ENCODE assay signal across 8 cellular contexts in the genomic region with DNA sequence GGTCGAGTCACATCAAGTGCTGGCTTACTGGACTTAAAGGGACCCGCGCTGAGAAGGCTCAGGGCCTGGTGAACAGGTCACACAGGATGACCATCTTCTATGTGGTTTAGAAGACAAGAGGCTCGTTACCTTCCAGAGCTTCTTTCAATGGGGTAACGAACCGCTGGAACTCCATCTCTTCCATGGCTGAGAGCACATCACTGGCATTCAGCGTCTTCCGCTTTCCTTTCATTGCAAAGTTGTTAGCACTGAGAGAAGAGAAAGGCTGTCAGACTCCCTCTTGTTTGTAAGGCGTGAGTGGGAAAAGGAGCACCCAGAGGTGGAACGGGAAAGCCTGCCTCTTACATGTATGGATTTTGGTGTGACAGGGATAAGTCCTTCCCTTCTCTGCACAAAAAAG. TPM values are rescaled to one million over a fixed set of nuclear protein-coding genes. Genes with fewer than 3 reads are reported as not detected.
DNase-seq lines count a peak whose midpoint lies in the region; ATAC-seq, FAIRE-seq and TF ChIP-seq lines count a peak whose summit lies in the region.

No MANE protein-coding gene starts in this region.

- POLR2A ChIA-PET in K562 (lab: Yijun Ruan, JAX): interaction anchor here (0.6 to 3.4 kb wide), 14 partner anchors 9 to 246 kb away, joined by 3 to 43 read pairs (median 4); partner anchors contain the start of genes ALAD and WDR31

- H3K4me1 ChIP-seq in heart right ventricle (peaks cover 2 to 39% (median 25%) of the 10 kb centered on the region in 9 donors), K562 (replicated peaks in 1 of 2; ENCODE audit: control insufficient read depth in 2 of 2, insufficient read depth in 2 of 2, low read length in 2 of 2) (peaks cover 12 to 22% of the 10 kb centered on the region in 2 experiments; a peak in 4 of 5 replicates), vagina (peaks cover 16% of the 10 kb centered on the region)

- H3K27ac Mint-ChIP-seq in memory B cell: peak overlapping the region; percentile 97

- H3K9ac ChIP-seq in K562 (ENCODE audit: insufficient read depth in 1 of 2, low read depth in 2 of 2, low read length in 2 of 2): peak overlapping the region; percentile 99 to 100

- H3K4me1 Mint-ChIP-seq in memory B cell: peaks cover 16% of the 10 kb centered on the region

- H3K27ac ChIP-seq in heart right ventricle: peak overlapping the region in 8 of 10 donors; percentile 88 to 98 (median 96)
- H3K27ac ChIP-seq in K562 (ENCODE audit: extremely low read depth, low read depth, low read length): peak overlapping the region; percentile 87
- peak overlapping the region; percentile 97 for H3K27ac ChIP-seq in vagina

- no peaks in the 10 kb centered on the region for H3K9me3 ChIP-seq in heart right ventricle
- no peaks in the 10 kb centered on the region for H3K9me3 ChIP-seq in K562 (replicated peaks; ENCODE audit: control insufficient read depth, insufficient read depth, low read depth, low read length)
- no peaks in the 10 kb centered on the region for H3K9me3 ChIP-seq in vagina

- no peaks in the 10 kb centered on the region for H3K9me1 ChIP-seq in K562 (ENCODE audit: control insufficient read depth, insufficient read depth, low read length)

- H3K79me2 ChIP-seq in K562 (ENCODE audit: control insufficient read depth, insufficient read depth, low read length): peaks cover 24% of the 10 kb centered on the region

- TF ChIP-seq EP300 in K562 (IDR thresholded peaks at IDR 0.05; ENCODE audit: low read length): no peak

- DNase-seq in heart right ventricle (no peak), cardiac septum (ENCODE audit: low spot score) (no peak), K562 (ENCODE audit: extremely low read depth in 1 of 4, low spot score in 3 of 4) (peak in 1 of 4 experiments; percentile 18), memory B cell (ENCODE audit: low spot score in 2 of 2) (no peak), vagina (ENCODE audit: extremely low spot score in 2 of 2) (no peak), NCI-H1436 (lab: John Stamatoyannopoulos, UW) (no peak), 8988T (no peak)

- H3K27me3 ChIP-seq in heart right ventricle (no peaks in the 10 kb centered on the region), K562 (ENCODE audit: control insufficient read depth in 2 of 2, insufficient read depth in 2 of 2, low read length in 2 of 2) (no peaks in the 10 kb centered on the region), vagina (no peaks in the 10 kb centered on the region)

- H4K20me1 ChIP-seq in K562 (replicated peaks; ENCODE audit: control insufficient read depth, insufficient read depth, low read length): no peaks in the 10 kb centered on the region

- H3K36me3 Mint-ChIP-seq in memory B cell: peaks cover 12% of the 10 kb centered on the region

- TF ChIP-seq RAD21 in K562 (CRISPR knock-in tag; conservative IDR thresholded peaks at IDR 0.05 in 1 of 2, IDR thresholded peaks at IDR 0.05 in 1 of 2): no peak

- intact Hi-C loops in heart right ventricle (cut with DNase I) (loop anchor here in 7 of 10 donors (1.0 to 10.0 kb wide), 5 partner anchors 100 to 248 kb away; partner anchors contain the start of genes CDC26 (in 7 of the 7), PRPF4 (in 7 of the 7) and RNF183 (in 1 of the 7)), cardiac septum (cut with DNase I) (no loop called here), K562 (cut with micrococcal nuclease) (loop anchor here (10.0 kb wide), 1 partner anchor 135 kb away; the partner anchor contains the start of genes CDC26 and PRPF4), vagina (cut with DNase I) (no loop called here)

- H3K9me3 Mint-ChIP-seq in memory B cell: no peaks in the 10 kb centered on the region

- no peaks in the 10 kb centered on the region for H3K27me3 Mint-ChIP-seq in memory B cell

- H3K4me3 ChIP-seq in heart right ventricle (peak overlapping the region; percentile 71 to 94 (median 80)), K562 (peak overlapping the region; percentile 88), vagina (peak overlapping the region; percentile 66 to 85)

- H2AFZ ChIP-seq in K562 (ENCODE audit: low read depth, low read length): peak overlapping the region; percentile 92

- WGBS in heart right ventricle, 2 donors: 41 to 43% methylated on average over 10 of the region's 10 CpGs
- 6% methylated on average over 10 of the region's 10 CpGs for WGBS in K562 (ENCODE audit: insufficient coverage, low coverage, missing lambda C conversion rate)

- FAIRE-seq in K562 (lab: Jason Lieb, UNC): peak; percentile 32

- CTCF ChIA-PET in K562 (lab: Yijun Ruan, JAX; ENCODE audit: low intra/inter-chr PET ratio): no interaction called here

- TF ChIP-seq CTCF in heart right ventricle (IDR thresholded peaks at IDR 0.05): no peak
- no peak for TF ChIP-seq CTCF in K562 (IDR thresholded peaks at IDR 0.05 in 2 of 3, conservative IDR thresholded peaks at IDR 0.05 in 1 of 3; ENCODE audit: insufficient read depth in 2 of 3, low read depth in 1 of 3, low read length in 3 of 3)
- no peak for TF ChIP-seq CTCF in vagina (IDR thresholded peaks at IDR 0.05)

- H3K4me2 ChIP-seq in K562 (ENCODE audit: insufficient read depth, low read length): peak overlapping the region; percentile 98

- ATAC-seq in heart right ventricle (no peak), K562 (no peak), memory B cell (ENCODE audit: low read depth) (no peak), HG02840 (IDR thresholded peaks at IDR 0.05; ENCODE audit: low FRiP score, unreplicated experiment) (no peak)

- TF ChIP-seq POLR2A in K562 (conservative IDR thresholded peaks at IDR 0.05) (no peak), vagina (IDR thresholded peaks at IDR 0.05) (no peak)

- H3K36me3 ChIP-seq in heart right ventricle (peaks cover 0 to 24% (median 7%) of the 10 kb centered on the region in 9 donors), K562 (ENCODE audit: control insufficient read depth, insufficient read depth, low read length) (peaks cover 29% of the 10 kb centered on the region), vagina (peaks cover 0 to 5% of the 10 kb centered on the region in 2 donors)

- H3K4me3 Mint-ChIP-seq in memory B cell: peak overlapping the region; percentile 96

- BruUV-seq in K562 (replicated peaks; lab: Mats Ljungman, UMichigan): TSS peak; percentile 60

- in situ Hi-C loops in K562 (cut with MboI): loop anchor here (5.0 kb wide), 1 partner anchor 107 kb away; the partner anchor contains the start of gene RNF183

RNA-seq across cellular contexts. Expression of gene POLE3, which starts 1.0 kb away (rescaled TPM):
- total RNA-seq in heart right ventricle (10 to 100 TPM; 19.0 to 26.9 (median 23.1) TPM), cardiac septum (16.9 TPM), K562 (2014; rRNA removed) (96.6 and 116 TPM in 2 replicates), K562 (2014; rRNA removed; fragmentation: Illumina TruSeq; extraction: Trizol) (124 and 137 TPM in 2 replicates), K562 (2015; rRNA removed; fragmentation: Illumina TruSeq; extraction: Trizol) (148 and 155 TPM in 2 replicates), K562 (2021) (91.5 and 95.7 TPM in 2 replicates), vagina (17.4 TPM)
- polyA plus RNA-seq in heart right ventricle (10 to 100 TPM; 14.2 to 45.0 TPM), K562 (2011; rRNA removed) (116 and 163 TPM in 2 replicates), K562 (2014; fragmentation: Illumina TruSeq; extraction: Trizol) (159 and 179 TPM in 2 replicates), K562 (2014; fragmentation: Nextera tagmentation; extraction: Ambion mirVana) (100 to 1,000 TPM in 1 of 2 experiments, 10 to 100 TPM in 1; 52.6 to 110 TPM), K562 (2014; rRNA removed) (102 and 115 TPM in 2 replicates)
- total RNA-seq in K562 (2011; cell fraction: chromatin; rRNA removed; ENCODE audit: low replicate concordance): 30.9 and 38.3 TPM in 2 replicates
- total RNA-seq in K562 (2011; cell fraction: nucleolus; rRNA removed): 28.6 and 39.2 TPM in 2 replicates
- total RNA-seq in K562 (2011; cell fraction: nucleoplasm; rRNA removed): 44.4 and 64.5 TPM in 2 replicates
- 85.5 and 134 TPM in 2 replicates for polyA plus RNA-seq in K562 (2011; cell fraction: cytosol; rRNA removed)
- 69.3 and 73.0 TPM in 2 replicates for polyA plus RNA-seq in K562 (2011; cell fraction: nucleus; rRNA removed)
- 75.7 and 93.0 TPM in 2 replicates for polyA plus RNA-seq in K562 (2012)
- polyA minus RNA-seq in K562 (2011; rRNA and poly(A)+ RNA removed): 78.4 and 89.9 TPM in 2 replicates
- 24.5 and 35.2 TPM in 2 replicates for polyA minus RNA-seq in K562 (2011; cell fraction: cytosol; rRNA and poly(A)+ RNA removed)
- 11.8 and 21.7 TPM in 2 replicates for polyA minus RNA-seq in K562 (2011; cell fraction: nucleus; rRNA and poly(A)+ RNA removed)

RNA-seq across cellular contexts. Expression of gene C9orf43, which starts 1.1 kb away (rescaled TPM):
- total RNA-seq in heart right ventricle (1 to 10 TPM in 1 of 10 donors, under 1 TPM in 7, not detected in 2; 0.17 to 1.1 (median 0.31) TPM), cardiac septum (0.16 TPM), K562 (2014; rRNA removed) (0.27 and 0.49 TPM in 2 replicates), K562 (2014; rRNA removed; fragmentation: Illumina TruSeq; extraction: Trizol) (0.29 and 0.33 TPM in 2 replicates), K562 (2015; rRNA removed; fragmentation: Illumina TruSeq; extraction: Trizol) (0.38 and 0.58 TPM in 2 replicates), K562 (2021) (0.27 and 0.63 TPM in 2 replicates), vagina (not detected)
- polyA plus RNA-seq in heart right ventricle (under 1 TPM; 0.06 to 0.29 TPM), K562 (2011; rRNA removed) (0.19 and 0.33 TPM in 2 replicates), K562 (2014; fragmentation: Illumina TruSeq; extraction: Trizol) (0.28 and 0.48 TPM in 2 replicates), K562 (2014; fragmentation: Nextera tagmentation; extraction: Ambion mirVana) (under 1 TPM; 0.21 to 0.31 TPM), K562 (2014; rRNA removed) (0.45 and 1.1 TPM in 2 replicates)
- total RNA-seq in K562 (2011; cell fraction: chromatin; rRNA removed; ENCODE audit: low replicate concordance): 0.81 and 1.0 TPM in 2 replicates
- 0.66 and 0.83 TPM in 2 replicates for total RNA-seq in K562 (2011; cell fraction: nucleolus; rRNA removed)
- 1.4 and 3.1 TPM in 2 replicates for total RNA-seq in K562 (2011; cell fraction: nucleoplasm; rRNA removed)
- 0.12 and 0.27 TPM in 2 replicates for polyA plus RNA-seq in K562 (2011; cell fraction: cytosol; rRNA removed)
- polyA plus RNA-seq in K562 (2011; cell fraction: nucleus; rRNA removed): 0.18 and 0.32 TPM in 2 replicates
- polyA plus RNA-seq in K562 (2012): 0.18 and 0.44 TPM in 2 replicates
- 0.72 and 0.74 TPM in 2 replicates for polyA minus RNA-seq in K562 (2011; rRNA and poly(A)+ RNA removed)
- polyA minus RNA-seq in K562 (2011; cell fraction: cytosol; rRNA and poly(A)+ RNA removed): not detected in 2 replicates
- polyA minus RNA-seq in K562 (2011; cell fraction: nucleus; rRNA and poly(A)+ RNA removed): 0.81 and 0.89 TPM in 2 replicates

RNA-seq across cellular contexts. Expression of gene ALAD, which starts 8.4 kb away (rescaled TPM):
- total RNA-seq in heart right ventricle (100 to 1,000 TPM in 6 of 10 donors, 10 to 100 TPM in 4; 60.9 to 239 (median 103) TPM), cardiac septum (68.2 TPM), K562 (2014; rRNA removed) (6.8 and 7.4 TPM in 2 replicates), K562 (2014; rRNA removed; fragmentation: Illumina TruSeq; extraction: Trizol) (5.6 and 6.5 TPM in 2 replicates), K562 (2015; rRNA removed; fragmentation: Illumina TruSeq; extraction: Trizol) (10.8 and 11.4 TPM in 2 replicates), K562 (2021) (10.8 and 11.4 TPM in 2 replicates), vagina (29.5 TPM)
- polyA plus RNA-seq in heart right ventricle (10 to 100 TPM; 48.4 to 54.9 TPM), K562 (2011; rRNA removed) (6.1 and 7.4 TPM in 2 replicates), K562 (2014; fragmentation: Illumina TruSeq; extraction: Trizol) (12.7 and 12.8 TPM in 2 replicates), K562 (2014; fragmentation: Nextera tagmentation; extraction: Ambion mirVana) (1 to 10 TPM; 1.3 to 2.3 TPM), K562 (2014; rRNA removed) (9.8 and 10.5 TPM in 2 replicates)
- total RNA-seq in K562 (2011; cell fraction: chromatin; rRNA removed; ENCODE audit: low replicate concordance): 27.4 and 37.9 TPM in 2 replicates
- total RNA-seq in K562 (2011; cell fraction: nucleolus; rRNA removed): 14.2 and 19.7 TPM in 2 replicates
- total RNA-seq in K562 (2011; cell fraction: nucleoplasm; rRNA removed): 22.7 and 30.5 TPM in 2 replicates
- polyA plus RNA-seq in K562 (2011; cell fraction: cytosol; rRNA removed): 4.6 and 4.7 TPM in 2 replicates
- 24.7 and 38.2 TPM in 2 replicates for polyA plus RNA-seq in K562 (2011; cell fraction: nucleus; rRNA removed)
- polyA plus RNA-seq in K562 (2012): 17.4 and 28.3 TPM in 2 replicates
- polyA minus RNA-seq in K562 (2011; rRNA and poly(A)+ RNA removed): 5.9 and 6.0 TPM in 2 replicates
- polyA minus RNA-seq in K562 (2011; cell fraction: cytosol; rRNA and poly(A)+ RNA removed): 2.7 and 3.3 TPM in 2 replicates
- polyA minus RNA-seq in K562 (2011; cell fraction: nucleus; rRNA and poly(A)+ RNA removed): 10.2 and 13.0 TPM in 2 replicates

RNA-seq across cellular contexts. Expression of gene HDHD3, which starts 32.7 kb away (rescaled TPM):
- total RNA-seq in heart right ventricle (10 to 100 TPM; 10.9 to 40.3 (median 17.2) TPM), cardiac septum (14.3 TPM), K562 (2014; rRNA removed) (13.8 and 20.4 TPM in 2 replicates), K562 (2014; rRNA removed; fragmentation: Illumina TruSeq; extraction: Trizol) (4.4 and 5.0 TPM in 2 replicates), K562 (2015; rRNA removed; fragmentation: Illumina TruSeq; extraction: Trizol) (12.5 and 14.4 TPM in 2 replicates), K562 (2021) (15.7 TPM in 2 replicates), vagina (31.7 TPM)
- polyA plus RNA-seq in heart right ventricle (10 to 100 TPM; 20.0 to 42.5 TPM), K562 (2011; rRNA removed) (10.7 and 10.9 TPM in 2 replicates), K562 (2014; fragmentation: Illumina TruSeq; extraction: Trizol) (10.1 and 12.9 TPM in 2 replicates), K562 (2014; fragmentation: Nextera tagmentation; extraction: Ambion mirVana) (1 to 10 TPM; 1.1 to 2.0 TPM), K562 (2014; rRNA removed) (19.1 and 22.7 TPM in 2 replicates)
- total RNA-seq in K562 (2011; cell fraction: chromatin; rRNA removed; ENCODE audit: low replicate concordance): 7.1 and 22.9 TPM in 2 replicates
- 30.4 and 30.7 TPM in 2 replicates for total RNA-seq in K562 (2011; cell fraction: nucleolus; rRNA removed)
- total RNA-seq in K562 (2011; cell fraction: nucleoplasm; rRNA removed): 16.3 and 16.9 TPM in 2 replicates
- 12.8 and 21.8 TPM in 2 replicates for polyA plus RNA-seq in K562 (2011; cell fraction: cytosol; rRNA removed)
- polyA plus RNA-seq in K562 (2011; cell fraction: nucleus; rRNA removed): 9.5 and 19.5 TPM in 2 replicates
- 14.3 and 24.3 TPM in 2 replicates for polyA plus RNA-seq in K562 (2012)
- 4.6 TPM in 2 replicates for polyA minus RNA-seq in K562 (2011; rRNA and poly(A)+ RNA removed)
- polyA minus RNA-seq in K562 (2011; cell fraction: cytosol; rRNA and poly(A)+ RNA removed): 4.9 and 5.7 TPM in 2 replicates
- 8.2 and 13.1 TPM in 2 replicates for polyA minus RNA-seq in K562 (2011; cell fraction: nucleus; rRNA and poly(A)+ RNA removed)

RNA-seq across cellular contexts. Expression of gene RGS3, which starts 54.0 kb away (rescaled TPM):
- total RNA-seq in heart right ventricle (100 to 1,000 TPM in 9 of 10 donors, 10 to 100 TPM in 1; 98.7 to 201 (median 140) TPM), cardiac septum (233 TPM), K562 (2014; rRNA removed) (2.2 and 3.1 TPM in 2 replicates), K562 (2014; rRNA removed; fragmentation: Illumina TruSeq; extraction: Trizol) (0.95 and 1.1 TPM in 2 replicates), K562 (2015; rRNA removed; fragmentation: Illumina TruSeq; extraction: Trizol) (0.79 and 0.83 TPM in 2 replicates), K562 (2021) (2.9 and 3.0 TPM in 2 replicates), vagina (27.0 TPM)
- polyA plus RNA-seq in heart right ventricle (100 to 1,000 TPM in 1 of 2 donors, 10 to 100 TPM in 1; 65.4 to 125 TPM), K562 (2011; rRNA removed) (0.65 and 0.67 TPM in 2 replicates), K562 (2014; fragmentation: Illumina TruSeq; extraction: Trizol) (2.1 TPM in 2 replicates), K562 (2014; fragmentation: Nextera tagmentation; extraction: Ambion mirVana) (under 1 TPM; 0.08 to 0.15 TPM), K562 (2014; rRNA removed) (1.7 TPM in 2 replicates)
- 1.8 and 5.3 TPM in 2 replicates for total RNA-seq in K562 (2011; cell fraction: chromatin; rRNA removed; ENCODE audit: low replicate concordance)
- 3.2 and 3.3 TPM in 2 replicates for total RNA-seq in K562 (2011; cell fraction: nucleolus; rRNA removed)
- 2.8 and 3.2 TPM in 2 replicates for total RNA-seq in K562 (2011; cell fraction: nucleoplasm; rRNA removed)
- 0.66 and 0.88 TPM in 2 replicates for polyA plus RNA-seq in K562 (2011; cell fraction: cytosol; rRNA removed)
- polyA plus RNA-seq in K562 (2011; cell fraction: nucleus; rRNA removed): 0.83 and 2.0 TPM in 2 replicates
- polyA plus RNA-seq in K562 (2012): 1.9 and 18.5 TPM in 2 replicates
- 0.27 and 0.81 TPM in 2 replicates for polyA minus RNA-seq in K562 (2011; rRNA and poly(A)+ RNA removed)
- polyA minus RNA-seq in K562 (2011; cell fraction: cytosol; rRNA and poly(A)+ RNA removed): 0.95 and 2.0 TPM in 2 replicates
- polyA minus RNA-seq in K562 (2011; cell fraction: nucleus; rRNA and poly(A)+ RNA removed): 1.4 and 1.9 TPM in 2 replicates

Comparison
In these comparisons a context has a peak if more than half of its experiments do, and no peak if none do; other contexts are left out.
1. intact Hi-C loops: an anchor here in heart right ventricle (1.0 to 10.0 kb wide) and K562 (10.0 kb wide); none called in cardiac septum and vagina.